ENCODE assay signal across 9 cellular contexts in the genomic region with DNA sequence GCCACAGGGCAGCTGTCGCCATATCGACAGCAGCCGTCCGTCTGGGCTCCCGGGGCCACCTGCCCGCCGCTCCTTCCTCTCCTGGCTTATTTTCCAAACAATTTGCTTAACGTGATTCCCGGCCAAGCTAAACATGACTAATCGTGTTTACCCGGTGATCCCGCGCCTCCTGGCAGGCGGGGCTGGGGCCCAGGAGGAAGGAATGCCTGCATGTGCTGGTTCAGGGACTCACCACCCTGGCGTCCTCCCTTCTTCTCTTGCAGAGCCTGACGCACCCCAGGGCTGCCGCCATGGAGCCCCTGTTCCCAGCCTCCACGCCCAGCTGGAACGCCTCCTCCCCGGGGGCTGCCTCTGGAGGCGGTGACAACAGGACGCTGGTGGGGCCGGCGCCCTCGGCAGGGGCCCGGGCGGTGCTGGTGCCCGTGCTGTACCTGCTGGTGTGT. TPM values are rescaled to one million over a fixed set of nuclear protein-coding genes. Genes with fewer than 3 reads are reported as not detected.
DNase-seq lines count a peak whose midpoint lies in the region; ATAC-seq and TF ChIP-seq lines count a peak whose summit lies in the region.
"Had no signal": no experiment of that assay in that cellular context is flagged by ENCODE, and none has a peak within 500 bp of the region (broad histone marks: within the 10 kb centered on the region; RNA-seq: fewer than 3 reads in every experiment).

No MANE protein-coding gene starts in this region.

- peaks cover 19% of the 10 kb centered on the region for H3K4me1 Mint-ChIP-seq in MCF 10A (ENCODE audit: insufficient read depth, unreplicated experiment)

- no peaks in the 10 kb centered on the region for H4K20me1 ChIP-seq in Karpas-422 (ENCODE audit: insufficient read depth, low read depth, low read length)

- no peak overlapping the region for H3K27ac ChIP-seq in Karpas-422 (ENCODE audit: low read length)

- H3K36me3 Mint-ChIP-seq in MCF 10A (ENCODE audit: insufficient read depth, unreplicated experiment), result no peaks in the 10 kb centered on the region

- H3K4me1 ChIP-seq in mucosa of stomach (ENCODE audit: control insufficient read depth, insufficient read depth, low read length), result peaks cover 34% of the 10 kb centered on the region
- H3K4me1 ChIP-seq in Karpas-422 (ENCODE audit: low read length), result no peaks in the 10 kb centered on the region

- no peak overlapping the region for H3K4me2 ChIP-seq in Karpas-422 (ENCODE audit: low read depth, low read length, poor library complexity, severe bottlenecking)

- intact Hi-C loops in MCF 10A (cut with micrococcal nuclease), result no loop called here

- POLR2A ChIA-PET in MCF 10A (lab: Yijun Ruan, JAX), result interaction anchor here (0.6 to 1.2 kb wide), 3 partner anchors 224 to 628 kb away, joined by 3 to 5 read pairs (median 3); no protein-coding TSS in a partner anchor

- H2AFZ ChIP-seq in Karpas-422 (ENCODE audit: low read length), result no peak overlapping the region

- TF ChIP-seq CTCF in MCF 10A (IDR thresholded peaks at IDR 0.05; ENCODE audit: unreplicated experiment), result no peak

- CTCF ChIA-PET in MCF 10A (lab: Yijun Ruan, JAX), result interaction anchor here (1.0 kb wide), 1 partner anchor 269 kb away, joined by 4 read pairs; no protein-coding TSS in a partner anchor

- no peaks in the 10 kb centered on the region for H3K36me3 ChIP-seq in mucosa of stomach (ENCODE audit: control insufficient read depth, insufficient read depth, low read length)
- H3K36me3 ChIP-seq in Karpas-422 (ENCODE audit: insufficient read depth, low read length), result no peaks in the 10 kb centered on the region

- H3K27me3 ChIP-seq in mucosa of stomach (ENCODE audit: control insufficient read depth, insufficient read depth, low read length) (peaks cover 75% of the 10 kb centered on the region), Karpas-422 (ENCODE audit: low read length) (no peaks in the 10 kb centered on the region)

- H3K4me3 ChIP-seq in mucosa of stomach (ENCODE audit: low read length), result no peak overlapping the region
- H3K4me3 ChIP-seq in Karpas-422 (ENCODE audit: low read length), result no peak overlapping the region

- H3K9me3 Mint-ChIP-seq in MCF 10A (ENCODE audit: unreplicated experiment), result no peaks in the 10 kb centered on the region

- BruUV-seq in MCF 10A (replicated peaks; lab: Mats Ljungman, UMichigan), result no TSS peak

- no peaks in the 10 kb centered on the region for H3K9me2 ChIP-seq in Karpas-422 (replicated peaks; ENCODE audit: insufficient read depth, low read length)

- no peaks in the 10 kb centered on the region for H3K9me3 ChIP-seq in mucosa of stomach (ENCODE audit: control insufficient read depth, low read length)
- H3K9me3 ChIP-seq in Karpas-422 (ENCODE audit: low read length), result no peaks in the 10 kb centered on the region

- peak; percentile 49 for DNase-seq in DMS79 treated with DMSO at 0.1 percent for 48 hours (lab: John Stamatoyannopoulos, UW)
- peak; percentile 80 for DNase-seq in NCI-H2171 treated with DMSO at 0.1 percent for 48 hours (lab: John Stamatoyannopoulos, UW)
- DNase-seq in MCF 10A (ENCODE audit: unreplicated experiment), result peak; percentile 90
- DNase-seq in GM19240 (ENCODE audit: insufficient read length, low spot score), result no peak
- no peak for DNase-seq in Karpas-422
- no peak for DNase-seq in activated CD4-positive, alpha-beta T cell treated with anti-CD3 and anti-CD28 coated beads, Interleukin-2, amount 50 U/mL, for 1 hour
- DNase-seq: amygdala had no signal

- no peaks in the 10 kb centered on the region for H3K79me2 ChIP-seq in Karpas-422 (ENCODE audit: low read length)

- no peak for ATAC-seq in HG03565 (IDR thresholded peaks at IDR 0.05; ENCODE audit: unreplicated experiment)

- peak overlapping the region; percentile 23 for H3K27ac Mint-ChIP-seq in MCF 10A (ENCODE audit: low read depth, unreplicated experiment)

- H3K9ac ChIP-seq in mucosa of stomach (ENCODE audit: low read length), result peak overlapping the region; percentile 28
- H3K9ac ChIP-seq in Karpas-422 (ENCODE audit: low read length), result no peak overlapping the region

- H3K4me3 Mint-ChIP-seq in MCF 10A (ENCODE audit: unreplicated experiment), result peak overlapping the region; percentile 23

- H3K27me3 Mint-ChIP-seq in MCF 10A (ENCODE audit: insufficient read depth, unreplicated experiment), result peaks cover 18% of the 10 kb centered on the region

RNA-seq across cellular contexts. Expression of gene SSTR5, which starts 6.1 kb away (rescaled TPM):
- not detected in 2 replicates for total RNA-seq in MCF 10A (2022)
- not detected in 2 replicates for total RNA-seq in Karpas-422 (2014; rRNA removed; shearing (Covaris generic); ENCODE audit: low replicate concordance)

RNA-seq across cellular contexts. Expression of gene C1QTNF8, which starts 17.4 kb away (rescaled TPM):
- total RNA-seq in MCF 10A (2022), result not detected in 2 replicates
- not detected in 2 replicates for total RNA-seq in Karpas-422 (2014; rRNA removed; shearing (Covaris generic); ENCODE audit: low replicate concordance)

Comparison
In these comparisons a context has a peak if more than half of its experiments do, and no peak if none do; other contexts are left out.
1. DNase-seq: peak in DMS79 treated with DMSO at 0.1 percent for 48 hours (single experiment), NCI-H2171 treated with DMSO at 0.1 percent for 48 hours (single experiment) and MCF 10A (single experiment); none in GM19240 (single experiment), Karpas-422 (single experiment) and activated CD4-positive, alpha-beta T cell treated with anti-CD3 and anti-CD28 coated beads, Interleukin-2, amount 50 U/mL, for 1 hour (single experiment).